ENCODE assay signal across 21 cellular contexts in genomic region chr11:15937601-15938361, GRCh38.
DNase-seq lines count a peak whose midpoint lies in the region; ATAC-seq and TF ChIP-seq lines count a peak whose summit lies in the region.
"Had no signal": no experiment of that assay in that cellular context is flagged by ENCODE, and none has a peak within 500 bp of the region (broad histone marks: within the 10 kb centered on the region; RNA-seq: fewer than 3 reads in every experiment).

No MANE protein-coding gene starts in this region.

- no peak for TF ChIP-seq RAD21 in HCT116 (IDR thresholded peaks at IDR 0.05; ENCODE audit: low read depth)

- no peaks in the 10 kb centered on the region for H3K36me3 Mint-ChIP-seq in stimulated activated effector memory CD8-positive, alpha-beta T cell treated with anti-CD3 and anti-CD28 coated beads, Interleukin-12 subunit alpha, Interleukin-12 subunit beta, amount 100 ng/mL, for 72 hours
- H3K36me3 Mint-ChIP-seq: CD8-positive, alpha-beta T cell had no signal

- H4K20me1 ChIP-seq in HCT116 (ENCODE audit: insufficient read depth), result no peaks in the 10 kb centered on the region

- no peaks in the 10 kb centered on the region for H3K9me2 ChIP-seq in HCT116 (ENCODE audit: insufficient read depth)

- H3K27me3 ChIP-seq in HCT116 (ENCODE audit: insufficient read depth, low read length), result peaks cover 12% of the 10 kb centered on the region; the same call in 1 of the 2 replicates
- no peaks in the 10 kb centered on the region for H3K27me3 ChIP-seq in ascending aorta
- no peaks in the 10 kb centered on the region for H3K27me3 ChIP-seq in thoracic aorta (replicated peaks; ENCODE audit: insufficient read depth)
- no peaks in the 10 kb centered on the region for H3K27me3 ChIP-seq in heart left ventricle
- H3K27me3 ChIP-seq: left lung, Peyer's patch, SJCRH30 had no signal

- no peaks in the 10 kb centered on the region for H3K79me2 ChIP-seq in HCT116 (ENCODE audit: insufficient read depth, low read length)

- intact Hi-C loops in HCT116 (cut with micrococcal nuclease), result no loop called here
- intact Hi-C loops in ascending aorta (cut with DNase I), result no loop called here
- intact Hi-C loops in heart left ventricle (cut with DNase I), result no loop called here

- H3K4me2 ChIP-seq in HCT116 (ENCODE audit: low read length), result no peak overlapping the region

- no peaks in the 10 kb centered on the region for H3K4me1 Mint-ChIP-seq in stimulated activated effector memory CD8-positive, alpha-beta T cell treated with anti-CD3 and anti-CD28 coated beads, Interleukin-12 subunit alpha, Interleukin-12 subunit beta, amount 100 ng/mL, for 72 hours
- H3K4me1 Mint-ChIP-seq: nephron had no signal

- no peaks in the 10 kb centered on the region for H3K9me3 ChIP-seq in HCT116 (ENCODE audit: control insufficient read depth in 1 of 2, insufficient read depth in 1 of 2, low read depth in 1 of 2, low read length in 2 of 2)
- no peaks in the 10 kb centered on the region for H3K9me3 ChIP-seq in ascending aorta
- no peaks in the 10 kb centered on the region for H3K9me3 ChIP-seq in thoracic aorta
- no peaks in the 10 kb centered on the region for H3K9me3 ChIP-seq in heart left ventricle
- H3K9me3 ChIP-seq: breast epithelium, left lung, Peyer's patch, SJCRH30 had no signal

- no peak overlapping the region for H3K9ac ChIP-seq in HCT116 (ENCODE audit: low read length)

- no TSS peak for BruUV-seq in HCT116 (replicated peaks; lab: Mats Ljungman, UMichigan)

- ATAC-seq in HCT116 (peak; percentile 59), left lobe of liver (peak; percentile 33), thoracic aorta (ENCODE audit: insufficient number of reproducible peaks, low FRiP score, low read depth) (no peak), heart left ventricle (no peak)
- ATAC-seq in stimulated activated effector memory CD8-positive, alpha-beta T cell treated with anti-CD3 and anti-CD28 coated beads, Interleukin-12 subunit alpha, Interleukin-12 subunit beta, amount 100 ng/mL, for 72 hours, result no peak
- ATAC-seq: CD8-positive, alpha-beta T cell; left lung had no signal

- peaks cover 7% of the 10 kb centered on the region for H3K9me3 Mint-ChIP-seq in stimulated activated effector memory CD8-positive, alpha-beta T cell treated with anti-CD3 and anti-CD28 coated beads, Interleukin-12 subunit alpha, Interleukin-12 subunit beta, amount 100 ng/mL, for 72 hours
- H3K9me3 Mint-ChIP-seq: CD8-positive, alpha-beta T cell; T-helper 1 cell treated with Interleukin-12 subunit alpha and Interleukin-12 subunit beta and Interleukin-4 antibody, amounts not matched to agents 30 μg/mL and 1 μg/mL, for 36 hours had no signal

- POLR2A ChIA-PET in HCT116 (lab: Charles Lee), result no interaction called here

- CTCF ChIA-PET in HCT116 (lab: Charles Lee), result interaction anchor here (1.3 kb wide), 1 partner anchor 51 kb away, joined by 7 read pairs; no protein-coding TSS in a partner anchor

- TF ChIP-seq POLR2A in HCT116 (IDR thresholded peaks at IDR 0.05; ENCODE audit: borderline replicate concordance, extremely low read depth, insufficient read depth, insufficient read length) (no peak), heart left ventricle (IDR thresholded peaks at IDR 0.05) (no peak)

- H3K4me3 Mint-ChIP-seq in stimulated activated effector memory CD8-positive, alpha-beta T cell treated with anti-CD3 and anti-CD28 coated beads, Interleukin-12 subunit alpha, Interleukin-12 subunit beta, amount 100 ng/mL, for 72 hours, result no peak overlapping the region
- H3K4me3 Mint-ChIP-seq: CD8-positive, alpha-beta T cell; nephron; T-helper 1 cell treated with Interleukin-12 subunit alpha and Interleukin-12 subunit beta and Interleukin-4 antibody, amounts not matched to agents 30 μg/mL and 1 μg/mL, for 36 hours had no signal

- H3K27ac ChIP-seq in HCT116 (ENCODE audit: low read depth, low read length) (no peak overlapping the region), ascending aorta (peak overlapping the region; percentile 17 to 41), thoracic aorta (peak overlapping the region; percentile 21 to 33), heart left ventricle (peak overlapping the region in 1 of 12 donors; percentile 54)
- H3K27ac ChIP-seq: breast epithelium, coronary artery, left lung, SJCRH30, VCaP had no signal

- H3K36me3 ChIP-seq in HCT116 (ENCODE audit: control insufficient read depth in 1 of 2, insufficient read depth in 2 of 2, low read length in 2 of 2), result no peaks in the 10 kb centered on the region
- H3K36me3 ChIP-seq in ascending aorta, result no peaks in the 10 kb centered on the region
- H3K36me3 ChIP-seq in thoracic aorta, result no peaks in the 10 kb centered on the region
- H3K36me3 ChIP-seq in heart left ventricle, result no peaks in the 10 kb centered on the region
- H3K36me3 ChIP-seq: breast epithelium, left lung, Peyer's patch, SJCRH30 had no signal

- 93 to 95% (median 94%) methylated on average over 19 of the region's 19 CpGs for WGBS in heart left ventricle, 4 donors

- H3K4me3 ChIP-seq in HCT116 (replicated peaks in 1 of 2; ENCODE audit: low read depth in 1 of 2, low read length in 2 of 2) (no peak overlapping the region), ascending aorta (peak overlapping the region in 1 of 2 donors; percentile 15), thoracic aorta (peak overlapping the region; percentile 49), heart left ventricle (no peak overlapping the region)
- H3K4me3 ChIP-seq: breast epithelium, coronary artery, left lung, Peyer's patch, SJCRH30 had no signal

- TF ChIP-seq CTCF in HCT116 (IDR thresholded peaks at IDR 0.05 in 2 of 3, conservative IDR thresholded peaks at IDR 0.05 in 1 of 3; ENCODE audit: borderline replicate concordance in 1 of 3, insufficient read depth in 1 of 3, low read depth in 2 of 3, low read length in 2 of 3) (0 out of 6 replicates have a peak, but pooled peaks of 1 of the 3 experiments have one; percentile 7), ascending aorta (IDR thresholded peaks at IDR 0.05) (no peak), thoracic aorta (IDR thresholded peaks at IDR 0.05) (no peak), heart left ventricle (IDR thresholded peaks at IDR 0.05) (no peak)

- H3K4me1 ChIP-seq in HCT116 (ENCODE audit: control insufficient read depth in 1 of 2, insufficient read depth in 2 of 2, low read length in 2 of 2), result no peaks in the 10 kb centered on the region
- no peaks in the 10 kb centered on the region for H3K4me1 ChIP-seq in ascending aorta
- no peaks in the 10 kb centered on the region for H3K4me1 ChIP-seq in thoracic aorta (ENCODE audit: control insufficient read depth in 1 of 2, low read depth in 2 of 2)
- H3K4me1 ChIP-seq in heart left ventricle, result peaks cover 0 to 6% (median 0%) of the 10 kb centered on the region in 12 donors
- H3K4me1 ChIP-seq: breast epithelium, left lung, Peyer's patch, SJCRH30 had no signal

- H2AFZ ChIP-seq in HCT116 (ENCODE audit: low read depth, low read length, poor library complexity, severe bottlenecking), result no peak overlapping the region

- RAD21 ChIA-PET in HCT116 (lab: Charles Lee; ENCODE audit: low non-redundant PET in 1 of 2, low total read pairs in 2 of 2, uncharacterized antibody in 2 of 2, unreplicated experiment in 2 of 2), result interaction anchor here in 1 of 2 experiments (0.6 kb wide), 1 partner anchor 28 kb away, joined by 3 read pairs; no protein-coding TSS in a partner anchor

- DNase-seq in HCT116 (ENCODE audit: low read depth, low spot score) (no peak), ascending aorta (ENCODE audit: low spot score in 2 of 2) (no peak), left lobe of liver (ENCODE audit: low spot score) (no peak), thoracic aorta (ENCODE audit: low spot score) (no peak), heart left ventricle (no peak), ecto neural progenitor cell (ENCODE audit: low spot score) (no peak)
- DNase-seq in stimulated activated effector memory CD8-positive, alpha-beta T cell treated with anti-CD3 and anti-CD28 coated beads, Interleukin-12 subunit alpha, Interleukin-12 subunit beta, amount 100 ng/mL, for 72 hours (ENCODE audit: low spot score in 2 of 2), result no peak
- DNase-seq: activated CD4-positive, alpha-beta T cell treated with anti-CD3 and anti-CD28 coated beads, Interleukin-2, amount 50 U/mL, for 48 hours; activated gamma-delta T cell treated with Interleukin-2 at 50 U/mL for 16 hours; CD8-positive, alpha-beta T cell; left lung; NCI-H2081 treated with DMSO at 0.1 percent for 48 hours; NCI-H510A; Peyer's patch; SJCRH30 had no signal

- no peak overlapping the region for H3K27ac Mint-ChIP-seq in stimulated activated effector memory CD8-positive, alpha-beta T cell treated with anti-CD3 and anti-CD28 coated beads, Interleukin-12 subunit alpha, Interleukin-12 subunit beta, amount 100 ng/mL, for 72 hours
- H3K27ac Mint-ChIP-seq: CD8-positive, alpha-beta T cell; nephron; progenitor cell of endocrine pancreas; T-helper 1 cell treated with Interleukin-12 subunit alpha and Interleukin-12 subunit beta and Interleukin-4 antibody, amounts not matched to agents 30 μg/mL and 1 μg/mL, for 36 hours had no signal

TF ChIP-seq in HCT116, 20 proteins besides CTCF, POLR2A, EP300 and RAD21:
- no peak for TF ChIP-seq TCF7L2 (IDR thresholded peaks at IDR 0.05; ENCODE audit: borderline replicate concordance, extremely low read depth, insufficient read depth, insufficient read length)
- TF ChIP-seq EGR1 (IDR thresholded peaks at IDR 0.05; ENCODE audit: low read depth), result no peak
- no peak for TF ChIP-seq POLR2AphosphoS5 (IDR thresholded peaks at IDR 0.05; ENCODE audit: low read depth, low read length)
- TF ChIP-seq ELF1 (IDR thresholded peaks at IDR 0.05; ENCODE audit: borderline replicate concordance, low read depth), result no peak
- TF ChIP-seq CBX3 (IDR thresholded peaks at IDR 0.05; ENCODE audit: low read depth), result no peak

Comparison
In these comparisons a context has a peak if more than half of its experiments do, and no peak if none do; other contexts are left out.
1. ATAC-seq: peak in HCT116 (single experiment) and left lobe of liver (single experiment); none in thoracic aorta (single experiment), heart left ventricle (0 of 4) and stimulated activated effector memory CD8-positive, alpha-beta T cell treated with anti-CD3 and anti-CD28 coated beads, Interleukin-12 subunit alpha, Interleukin-12 subunit beta, amount 100 ng/mL, for 72 hours (single experiment).